In genomic region chr6:16876201-16876600, GRCh38 we compare ENCODE assay signal across 32 cellular contexts.
"Had no signal": no experiment of that assay in that cellular context is flagged by ENCODE, and none has a peak within 500 bp of the region (broad histone marks: within the 10 kb centered on the region; RNA-seq: fewer than 3 reads in every experiment).

No MANE protein-coding gene starts in this region.

- H3K9me3 ChIP-seq: body of pancreas, Peyer's patch had no signal

- H3K4me3 Mint-ChIP-seq: activated CD4-positive, alpha-beta memory T cell treated with anti-CD3 and anti-CD28 coated beads, Interleukin-2, amount 10 ng/mL, durations not matched to agents 7 days and 5 days; activated naive CD8-positive, alpha-beta T cell treated with anti-CD3 and anti-CD28 coated beads for 36 hours; activated T-cell treated with anti-CD3 and anti-CD28 coated beads, Interleukin-2, amount 50 U/mL, for 72 hours; activated T-helper 17 cell treated with anti-CD3 and anti-CD28 coated beads, Interleukin-2, amount 50 U/mL, for 72 hours had no signal

- H3K27me3 ChIP-seq: body of pancreas, Peyer's patch had no signal

- DNase-seq: activated CD4-positive, alpha-beta memory T cell treated with anti-CD3 and anti-CD28 coated beads, Interleukin-2, amount 10 ng/mL, durations not matched to agents 7 days and 5 days; activated CD4-positive, alpha-beta T cell treated with anti-CD3 and anti-CD28 coated beads for 1 hour; activated CD4-positive, alpha-beta T cell treated with anti-CD3 and anti-CD28 coated beads for 48 hours; activated CD4-positive, CD25-positive, alpha-beta regulatory T cell; activated effector memory CD4-positive, alpha-beta T cell treated with anti-CD3 and anti-CD28 coated beads, Interleukin-2, amount 50 U/mL, for 16 hours; activated naive CD4-positive, alpha-beta T cell; activated naive CD4-positive, alpha-beta T cell treated with anti-CD3 and anti-CD28 coated beads, Interleukin-2, amount 50 U/mL, for 16 hours; activated naive CD8-positive, alpha-beta T cell treated with anti-CD3 and anti-CD28 coated beads for 36 hours; activated T-cell treated with anti-CD3 and anti-CD28 coated beads, Interleukin-2, amount 50 U/mL, for 1 hour; activated T-cell treated with anti-CD3 and anti-CD28 coated beads, Interleukin-2, amount 50 U/mL, for 72 hours; amniotic stem cell; aorta; body of pancreas; caudate nucleus; cerebellar nuclear complex; Kasumi-1; NCI-H1105 treated with DMSO at 0.1 percent for 48 hours; NCI-H1436 treated with DMSO at 0.1 percent for 48 hours; NCI-H1694 treated with DMSO at 0.1 percent for 48 hours; NCI-H2029 treated with DMSO at 0.1 percent for 48 hours; NCI-H2107; NCI-H2171; NCI-H510A; NCI-H526; NCI-H748 treated with DMSO at 0.1 percent for 48 hours; NK-92 treated with Interleukin-12 subunit alpha and Interleukin-12 subunit beta, amount 100 ng/mL, for 24 hours; PC-3; Peyer's patch; Right ventricle myocardium superior; T1000; WERI-Rb-1 had no signal

- H3K4me1 ChIP-seq: body of pancreas, Peyer's patch had no signal

- H3K9me3 Mint-ChIP-seq: activated T-helper 17 cell treated with anti-CD3 and anti-CD28 coated beads, Interleukin-2, amount 50 U/mL, for 72 hours had no signal

- H3K4me3 ChIP-seq: body of pancreas, Peyer's patch had no signal

- H3K27ac ChIP-seq: body of pancreas, Peyer's patch, WERI-Rb-1 had no signal

- H3K36me3 ChIP-seq: Peyer's patch, WERI-Rb-1 had no signal

- H3K4me1 Mint-ChIP-seq: activated CD4-positive, alpha-beta memory T cell treated with anti-CD3 and anti-CD28 coated beads, Interleukin-2, amount 10 ng/mL, durations not matched to agents 7 days and 5 days; activated naive CD8-positive, alpha-beta T cell treated with anti-CD3 and anti-CD28 coated beads for 36 hours; activated T-helper 17 cell treated with anti-CD3 and anti-CD28 coated beads, Interleukin-2, amount 50 U/mL, for 72 hours had no signal

- ATAC-seq: activated T-cell treated with anti-CD3 and anti-CD28 coated beads, Interleukin-2, amount 50 U/mL, for 72 hours; activated T-helper 17 cell treated with anti-CD3 and anti-CD28 coated beads, Interleukin-2, amount 50 U/mL, for 72 hours; body of pancreas; PC-3 had no signal

- H3K27ac Mint-ChIP-seq: activated CD4-positive, alpha-beta memory T cell treated with anti-CD3 and anti-CD28 coated beads, Interleukin-2, amount 10 ng/mL, durations not matched to agents 7 days and 5 days; activated naive CD8-positive, alpha-beta T cell treated with anti-CD3 and anti-CD28 coated beads for 36 hours; activated T-cell treated with anti-CD3 and anti-CD28 coated beads, Interleukin-2, amount 50 U/mL, for 72 hours; activated T-helper 17 cell treated with anti-CD3 and anti-CD28 coated beads, Interleukin-2, amount 50 U/mL, for 72 hours had no signal

- H3K36me3 Mint-ChIP-seq: activated naive CD8-positive, alpha-beta T cell treated with anti-CD3 and anti-CD28 coated beads for 36 hours had no signal
